Comparison of ENCODE assay signal across 21 cellular contexts in genomic region chr12:105931104-105931503, GRCh38.
"Had no signal": no experiment of that assay in that cellular context is flagged by ENCODE, and none has a peak within 500 bp of the region (broad histone marks: within the 10 kb centered on the region; RNA-seq: fewer than 3 reads in every experiment).

No MANE protein-coding gene starts in this region.

- H3K9me3 ChIP-seq: adrenal gland, lower lobe of right lung, right atrium auricular region had no signal

- H3K27ac ChIP-seq: adrenal gland, lower lobe of right lung, right atrium auricular region, VCaP had no signal

- H3K4me3 ChIP-seq: adrenal gland, lower lobe of right lung, right atrium auricular region, skin epidermis had no signal

- H3K36me3 ChIP-seq: adrenal gland, lower lobe of right lung, right atrium auricular region had no signal

- ATAC-seq: activated naive CD4-positive, alpha-beta T cell treated with anti-CD3 and anti-CD28 coated beads, Interleukin-2, amount 50 U/mL, for 72 hours; esophagus mucosa; lower lobe of right lung; stimulated activated naive CD8-positive, alpha-beta T cell treated with anti-CD3 and anti-CD28 coated beads, Interleukin-15, amount 100 ng/mL, for 72 hours had no signal

- H3K4me1 Mint-ChIP-seq: stimulated activated naive CD8-positive, alpha-beta T cell treated with anti-CD3 and anti-CD28 coated beads, Interleukin-15, amount 100 ng/mL, for 72 hours had no signal

- H3K4me1 ChIP-seq: adrenal gland had no signal

- H3K4me3 Mint-ChIP-seq: dendritic cell treated with granulocyte-macrophage colony-stimulating factor and Interleukin-4, amounts not matched to agents 40 ng/mL and 50 ng/mL, for 4 days; immature natural killer cell; stimulated activated naive CD8-positive, alpha-beta T cell treated with anti-CD3 and anti-CD28 coated beads, Interleukin-15, amount 100 ng/mL, for 72 hours; type B pancreatic cell had no signal

- H3K27ac Mint-ChIP-seq: activated naive CD4-positive, alpha-beta T cell treated with anti-CD3 and anti-CD28 coated beads, Interleukin-2, amount 50 U/mL, for 72 hours; dendritic cell treated with granulocyte-macrophage colony-stimulating factor and Interleukin-4, amounts not matched to agents 40 ng/mL and 50 ng/mL, for 4 days; immature natural killer cell; stimulated activated naive CD8-positive, alpha-beta T cell treated with anti-CD3 and anti-CD28 coated beads, Interleukin-15, amount 100 ng/mL, for 72 hours; type B pancreatic cell had no signal

- H3K36me3 Mint-ChIP-seq: activated naive CD4-positive, alpha-beta T cell treated with anti-CD3 and anti-CD28 coated beads, Interleukin-2, amount 50 U/mL, for 72 hours; immature natural killer cell; type B pancreatic cell had no signal

- H3K27me3 ChIP-seq: adrenal gland, right atrium auricular region had no signal

- DNase-seq: activated CD4-positive, alpha-beta T cell treated with anti-CD3 and anti-CD28 coated beads, Interleukin-2, amount 50 U/mL, for 1 hour; activated CD4-positive, CD25-positive, alpha-beta regulatory T cell treated with anti-CD3 and anti-CD28 coated beads, Interleukin-2, amount 50 U/mL, for 72 hours; activated CD8-positive, alpha-beta memory T cell treated with anti-CD3 and anti-CD28 coated beads for 24 hours; activated CD8-positive, alpha-beta memory T cell treated with anti-CD3 and anti-CD28 coated beads, Interleukin-2, amount 50 U/mL, for 48 hours; activated effector memory CD4-positive, alpha-beta T cell treated with Interleukin-2 at 50 U/mL for 16 hours; activated T-cell treated with anti-CD3 and anti-CD28 coated beads, Interleukin-2, amount 50 U/mL, for 48 hours; adrenal gland; effector CD8-positive, alpha-beta T cell; immature natural killer cell; lower lobe of right lung; midbrain; stimulated activated CD4-positive, alpha-beta T cell treated with anti-CD3 and anti-CD28 coated beads, Interleukin-15, amount 100 ng/mL, for 24 hours; stimulated activated CD4-positive, alpha-beta T cell treated with anti-CD3 and anti-CD28 coated beads, Interleukin-2, amount 100 ng/mL, for 48 hours; stimulated activated naive CD8-positive, alpha-beta T cell treated with anti-CD3 and anti-CD28 coated beads, Interleukin-15, amount 100 ng/mL, for 72 hours had no signal
